ENCODE assay signal across 1 cellular context in the genomic region with DNA sequence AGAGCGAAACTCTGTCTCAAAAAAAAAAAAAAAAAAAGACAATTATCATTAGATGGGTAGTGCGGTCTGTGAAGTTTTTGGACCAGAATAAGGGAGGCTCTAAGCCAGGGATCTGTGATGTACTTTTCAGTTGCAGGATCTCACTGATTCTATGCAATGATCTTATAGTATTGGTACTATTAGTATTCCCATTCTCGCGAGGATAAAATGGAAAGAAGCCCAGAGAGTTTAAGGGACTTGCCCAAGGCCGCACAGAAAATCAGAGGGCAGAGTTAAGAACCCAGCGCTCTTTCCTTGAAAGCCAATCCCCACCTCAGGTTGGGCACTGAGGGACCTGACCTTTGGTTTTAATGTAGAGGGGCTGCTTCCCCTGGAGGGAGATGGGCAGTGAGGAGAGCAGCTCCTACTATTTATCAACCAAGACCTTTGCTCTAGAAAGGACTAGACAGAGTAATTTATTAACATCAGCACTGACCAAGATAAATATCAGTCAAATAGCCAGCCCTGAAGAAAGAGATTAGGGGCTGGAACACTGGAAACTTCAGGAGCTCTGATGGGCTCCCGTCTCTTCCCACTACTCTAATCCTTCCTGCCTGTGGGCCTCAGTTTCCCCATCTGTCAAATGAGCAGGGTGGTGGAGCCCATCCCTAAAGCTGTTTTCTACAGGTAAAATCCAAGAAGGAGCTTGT.
TF ChIP-seq lines count a peak whose summit lies in the region.

No MANE protein-coding gene starts in this region.

TF ChIP-seq in HepG2, 621 proteins besides CTCF, POLR2A, EP300 and RAD21 (continues in another document):
- 0 out of 2 replicates have a peak, but pooled peaks have one; percentile 24 for TF ChIP-seq PAF1 (CRISPR knock-in tag; IDR thresholded peaks at IDR 0.05)
- TF ChIP-seq ELF3 (CRISPR knock-in tag; IDR thresholded peaks at IDR 0.05), result 0 out of 2 replicates have a peak, but pooled peaks have one; percentile 12
- TF ChIP-seq NR2F6 (IDR thresholded peaks at IDR 0.05), result peak; percentile 44
- peak; percentile 37; the same call in 1 of the 2 replicates for TF ChIP-seq NR2F6 (CRISPR knock-in tag; IDR thresholded peaks at IDR 0.05)
- TF ChIP-seq, protein P1, sequence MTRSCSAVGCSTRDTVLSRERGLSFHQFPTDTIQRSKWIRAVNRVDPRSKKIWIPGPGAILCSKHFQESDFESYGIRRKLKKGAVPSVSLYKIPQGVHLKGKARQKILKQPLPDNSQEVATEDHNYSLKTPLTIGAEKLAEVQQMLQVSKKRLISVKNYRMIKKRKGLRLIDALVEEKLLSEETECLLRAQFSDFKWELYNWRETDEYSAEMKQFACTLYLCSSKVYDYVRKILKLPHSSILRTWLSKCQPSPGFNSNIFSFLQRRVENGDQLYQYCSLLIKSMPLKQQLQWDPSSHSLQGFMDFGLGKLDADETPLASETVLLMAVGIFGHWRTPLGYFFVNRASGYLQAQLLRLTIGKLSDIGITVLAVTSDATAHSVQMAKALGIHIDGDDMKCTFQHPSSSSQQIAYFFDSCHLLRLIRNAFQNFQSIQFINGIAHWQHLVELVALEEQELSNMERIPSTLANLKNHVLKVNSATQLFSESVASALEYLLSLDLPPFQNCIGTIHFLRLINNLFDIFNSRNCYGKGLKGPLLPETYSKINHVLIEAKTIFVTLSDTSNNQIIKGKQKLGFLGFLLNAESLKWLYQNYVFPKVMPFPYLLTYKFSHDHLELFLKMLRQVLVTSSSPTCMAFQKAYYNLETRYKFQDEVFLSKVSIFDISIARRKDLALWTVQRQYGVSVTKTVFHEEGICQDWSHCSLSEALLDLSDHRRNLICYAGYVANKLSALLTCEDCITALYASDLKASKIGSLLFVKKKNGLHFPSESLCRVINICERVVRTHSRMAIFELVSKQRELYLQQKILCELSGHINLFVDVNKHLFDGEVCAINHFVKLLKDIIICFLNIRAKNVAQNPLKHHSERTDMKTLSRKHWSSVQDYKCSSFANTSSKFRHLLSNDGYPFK (CRISPR knock-in tag; IDR thresholded peaks at IDR 0.05; ENCODE audit: borderline replicate concordance), result no peak
- peak; percentile 81 for TF ChIP-seq ASH2L (IDR thresholded peaks at IDR 0.05; ENCODE audit: insufficient read length, low read depth, low read length)
- TF ChIP-seq ZNF639 (CRISPR knock-in tag; conservative IDR thresholded peaks at IDR 0.05), result no peak
- TF ChIP-seq ETV6 (CRISPR knock-in tag; conservative IDR thresholded peaks at IDR 0.05), result no peak
- no peak for TF ChIP-seq ZNF790 (CRISPR knock-in tag; IDR thresholded peaks at IDR 0.05; ENCODE audit: borderline replicate concordance)
- TF ChIP-seq CERS6 (CRISPR knock-in tag; IDR thresholded peaks at IDR 0.05), result no peak
- no peak for TF ChIP-seq NRL (CRISPR knock-in tag; IDR thresholded peaks at IDR 0.05; ENCODE audit: borderline replicate concordance)
- TF ChIP-seq FOXA3 (CRISPR knock-in tag; IDR thresholded peaks at IDR 0.05), result peak; percentile 43
- TF ChIP-seq ZFP36L1 (CRISPR knock-in tag; IDR thresholded peaks at IDR 0.05), result 0 out of 2 replicates have a peak, but pooled peaks have one; percentile 44
- peak; percentile 47; the same call in 1 of the 2 replicates for TF ChIP-seq HOXA5 (CRISPR knock-in tag; IDR thresholded peaks at IDR 0.05)
- TF ChIP-seq SOX13 (IDR thresholded peaks at IDR 0.05), result no peak
- TF ChIP-seq SOX13 (CRISPR knock-in tag; conservative IDR thresholded peaks at IDR 0.05 in 1 of 2, IDR thresholded peaks at IDR 0.05 in 1 of 2), result peak in 1 of 2 experiments; percentile 10; a peak in 1 of 4 replicates
- TF ChIP-seq DPF2 (CRISPR knock-in tag; IDR thresholded peaks at IDR 0.05; ENCODE audit: borderline replicate concordance, low read depth), result no peak
- TF ChIP-seq ZNF747 (CRISPR knock-in tag; IDR thresholded peaks at IDR 0.05; ENCODE audit: borderline replicate concordance), result no peak
- TF ChIP-seq, protein P2, sequence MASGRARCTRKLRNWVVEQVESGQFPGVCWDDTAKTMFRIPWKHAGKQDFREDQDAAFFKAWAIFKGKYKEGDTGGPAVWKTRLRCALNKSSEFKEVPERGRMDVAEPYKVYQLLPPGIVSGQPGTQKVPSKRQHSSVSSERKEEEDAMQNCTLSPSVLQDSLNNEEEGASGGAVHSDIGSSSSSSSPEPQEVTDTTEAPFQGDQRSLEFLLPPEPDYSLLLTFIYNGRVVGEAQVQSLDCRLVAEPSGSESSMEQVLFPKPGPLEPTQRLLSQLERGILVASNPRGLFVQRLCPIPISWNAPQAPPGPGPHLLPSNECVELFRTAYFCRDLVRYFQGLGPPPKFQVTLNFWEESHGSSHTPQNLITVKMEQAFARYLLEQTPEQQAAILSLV (CRISPR knock-in tag; IDR thresholded peaks at IDR 0.05; ENCODE audit: borderline replicate concordance), result no peak
- TF ChIP-seq RBAK (CRISPR knock-in tag; IDR thresholded peaks at IDR 0.05), result no peak
- no peak for TF ChIP-seq MZF1 (CRISPR knock-in tag; IDR thresholded peaks at IDR 0.05; ENCODE audit: borderline replicate concordance)
- no peak for TF ChIP-seq HDAC1 (CRISPR knock-in tag; IDR thresholded peaks at IDR 0.05)
- TF ChIP-seq TAF1 (CRISPR knock-in tag; IDR thresholded peaks at IDR 0.05), result 0 out of 2 replicates have a peak, but pooled peaks have one; percentile 34
- TF ChIP-seq KLF16 (CRISPR knock-in tag; IDR thresholded peaks at IDR 0.05), result peak in 1 of 2 experiments; percentile 49; a peak in 1 of 4 replicates
- peak; percentile 22; the same call in 1 of the 2 replicates for TF ChIP-seq ATF1 (CRISPR knock-in tag; IDR thresholded peaks at IDR 0.05)
- TF ChIP-seq PHF21A (CRISPR knock-in tag; IDR thresholded peaks at IDR 0.05), result peak; percentile 51; the same call in 1 of the 2 replicates
- TF ChIP-seq SMARCC2 (IDR thresholded peaks at IDR 0.05), result no peak
- peak; percentile 99 for TF ChIP-seq PPARG (CRISPR knock-in tag; conservative IDR thresholded peaks at IDR 0.05)
- no peak for TF ChIP-seq ZFP1 (CRISPR knock-in tag; IDR thresholded peaks at IDR 0.05)
- no peak for TF ChIP-seq ZNF816 (CRISPR knock-in tag; IDR thresholded peaks at IDR 0.05; ENCODE audit: borderline replicate concordance)
- peak; percentile 44 for TF ChIP-seq CBX1 (IDR thresholded peaks at IDR 0.05; ENCODE audit: low read depth)
- no peak for TF ChIP-seq SRSF1 (optimal IDR thresholded peaks at IDR 0.05; ENCODE audit: low read depth, low read length)
- 0 out of 2 replicates have a peak, but pooled peaks have one; percentile 44 for TF ChIP-seq CREM (IDR thresholded peaks at IDR 0.05)
- TF ChIP-seq CREM (CRISPR knock-in tag; IDR thresholded peaks at IDR 0.05), result no peak
- TF ChIP-seq TSC22D2 (CRISPR knock-in tag; IDR thresholded peaks at IDR 0.05; ENCODE audit: borderline replicate concordance), result no peak
- TF ChIP-seq ZNF672 (CRISPR knock-in tag; IDR thresholded peaks at IDR 0.05), result no peak
- TF ChIP-seq CHD2 (IDR thresholded peaks at IDR 0.05; ENCODE audit: low read depth, low read length), result peak; percentile 64; the same call in 1 of the 2 replicates
- no peak for TF ChIP-seq HCFC1 (IDR thresholded peaks at IDR 0.05; ENCODE audit: low read depth, low read length)
- no peak for TF ChIP-seq JUNB (CRISPR knock-in tag; IDR thresholded peaks at IDR 0.05; ENCODE audit: borderline replicate concordance)
- TF ChIP-seq DMTF1 (CRISPR knock-in tag; IDR thresholded peaks at IDR 0.05), result no peak
- TF ChIP-seq ZFX (CRISPR knock-in tag; IDR thresholded peaks at IDR 0.05; ENCODE audit: low read depth), result 0 out of 2 replicates have a peak, but pooled peaks have one; percentile 14
- TF ChIP-seq RXRB (CRISPR knock-in tag; IDR thresholded peaks at IDR 0.05; ENCODE audit: borderline replicate concordance), result peak; percentile 88
- TF ChIP-seq GATAD2A (CRISPR knock-in tag; IDR thresholded peaks at IDR 0.05), result peak; percentile 63
- TF ChIP-seq ZNF782 (CRISPR knock-in tag; IDR thresholded peaks at IDR 0.05; ENCODE audit: borderline replicate concordance), result no peak
- TF ChIP-seq RXRA (CRISPR knock-in tag; IDR thresholded peaks at IDR 0.05), result peak; percentile 49; the same call in 1 of the 2 replicates
- TF ChIP-seq, protein P3, sequence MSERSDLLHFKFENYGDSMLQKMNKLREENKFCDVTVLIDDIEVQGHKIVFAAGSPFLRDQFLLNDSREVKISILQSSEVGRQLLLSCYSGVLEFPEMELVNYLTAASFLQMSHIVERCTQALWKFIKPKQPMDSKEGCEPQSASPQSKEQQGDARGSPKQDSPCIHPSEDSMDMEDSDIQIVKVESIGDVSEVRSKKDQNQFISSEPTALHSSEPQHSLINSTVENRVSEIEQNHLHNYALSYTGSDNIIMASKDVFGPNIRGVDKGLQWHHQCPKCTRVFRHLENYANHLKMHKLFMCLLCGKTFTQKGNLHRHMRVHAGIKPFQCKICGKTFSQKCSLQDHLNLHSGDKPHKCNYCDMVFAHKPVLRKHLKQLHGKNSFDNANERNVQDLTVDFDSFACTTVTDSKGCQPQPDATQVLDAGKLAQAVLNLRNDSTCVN (CRISPR knock-in tag; IDR thresholded peaks at IDR 0.05; ENCODE audit: borderline replicate concordance), result peak; percentile 89
- TF ChIP-seq, protein P4, sequence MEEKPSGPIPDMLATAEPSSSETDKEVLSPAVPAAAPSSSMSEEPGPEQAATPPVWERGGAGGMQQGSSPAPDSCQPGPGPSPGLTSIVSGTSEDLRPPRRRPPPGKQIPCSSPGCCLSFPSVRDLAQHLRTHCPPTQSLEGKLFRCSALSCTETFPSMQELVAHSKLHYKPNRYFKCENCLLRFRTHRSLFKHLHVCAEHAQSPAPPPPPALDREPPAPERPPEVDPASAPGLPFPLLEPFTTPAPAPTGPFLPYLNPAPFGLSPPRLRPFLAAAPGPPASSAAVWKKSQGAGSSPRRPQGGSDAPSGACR (CRISPR knock-in tag; IDR thresholded peaks at IDR 0.05), result no peak
- TF ChIP-seq ZNF251 (CRISPR knock-in tag; IDR thresholded peaks at IDR 0.05), result no peak
- TF ChIP-seq MYC (CRISPR knock-in tag; IDR thresholded peaks at IDR 0.05; ENCODE audit: borderline replicate concordance), result no peak
- no peak for TF ChIP-seq ATF4 (CRISPR knock-in tag; IDR thresholded peaks at IDR 0.05)
- TF ChIP-seq, protein P5, sequence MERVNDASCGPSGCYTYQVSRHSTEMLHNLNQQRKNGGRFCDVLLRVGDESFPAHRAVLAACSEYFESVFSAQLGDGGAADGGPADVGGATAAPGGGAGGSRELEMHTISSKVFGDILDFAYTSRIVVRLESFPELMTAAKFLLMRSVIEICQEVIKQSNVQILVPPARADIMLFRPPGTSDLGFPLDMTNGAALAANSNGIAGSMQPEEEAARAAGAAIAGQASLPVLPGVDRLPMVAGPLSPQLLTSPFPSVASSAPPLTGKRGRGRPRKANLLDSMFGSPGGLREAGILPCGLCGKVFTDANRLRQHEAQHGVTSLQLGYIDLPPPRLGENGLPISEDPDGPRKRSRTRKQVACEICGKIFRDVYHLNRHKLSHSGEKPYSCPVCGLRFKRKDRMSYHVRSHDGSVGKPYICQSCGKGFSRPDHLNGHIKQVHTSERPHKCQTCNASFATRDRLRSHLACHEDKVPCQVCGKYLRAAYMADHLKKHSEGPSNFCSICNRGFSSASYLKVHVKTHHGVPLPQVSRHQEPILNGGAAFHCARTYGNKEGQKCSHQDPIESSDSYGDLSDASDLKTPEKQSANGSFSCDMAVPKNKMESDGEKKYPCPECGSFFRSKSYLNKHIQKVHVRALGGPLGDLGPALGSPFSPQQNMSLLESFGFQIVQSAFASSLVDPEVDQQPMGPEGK (CRISPR knock-in tag; IDR thresholded peaks at IDR 0.05), result peak; percentile 18; the same call in 1 of the 2 replicates
- 0 out of 2 replicates have a peak, but pooled peaks have one; percentile 3 for TF ChIP-seq HOXD1 (CRISPR knock-in tag; IDR thresholded peaks at IDR 0.05)
- no peak for TF ChIP-seq IRF2 (CRISPR knock-in tag; IDR thresholded peaks at IDR 0.05)
- no peak for TF ChIP-seq SIX4 (CRISPR knock-in tag; IDR thresholded peaks at IDR 0.05)
- peak; percentile 40; the same call in 1 of the 2 replicates for TF ChIP-seq NR2C2 (CRISPR knock-in tag; IDR thresholded peaks at IDR 0.05; ENCODE audit: borderline replicate concordance)
- TF ChIP-seq HNF4G (IDR thresholded peaks at IDR 0.05; ENCODE audit: borderline replicate concordance, low read depth, low read length), result peak; percentile 78; the same call in 1 of the 2 replicates
- TF ChIP-seq HNF4G (CRISPR knock-in tag; IDR thresholded peaks at IDR 0.05; ENCODE audit: borderline replicate concordance, low read depth), result peak; percentile 57; the same call in 1 of the 2 replicates
